In the genomic region with DNA sequence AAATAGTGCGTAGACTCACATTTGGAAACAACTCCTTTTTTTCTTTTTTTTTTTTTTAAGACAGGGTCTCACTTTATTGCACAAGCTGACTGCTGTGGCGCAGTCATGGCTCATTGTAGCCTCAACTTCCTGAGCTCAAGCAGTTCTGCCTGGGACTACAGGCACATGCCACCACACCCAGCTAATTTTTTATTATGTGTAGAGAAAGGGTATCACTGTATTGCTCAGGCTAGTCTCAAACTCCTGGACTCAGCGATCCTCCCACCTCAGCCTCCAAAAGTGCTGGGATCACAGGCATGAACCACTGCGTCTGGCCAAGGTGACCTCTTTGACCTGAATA, we compare ENCODE assay signal across 17 cellular contexts.
"Had no signal": no experiment of that assay in that cellular context is flagged by ENCODE, and none has a peak within 500 bp of the region (broad histone marks: within the 10 kb centered on the region; RNA-seq: fewer than 3 reads in every experiment).

No MANE protein-coding gene starts in this region.

- H3K27ac Mint-ChIP-seq: activated T-cell treated with anti-CD3 and anti-CD28 coated beads, Interleukin-2, amount 50 U/mL, for 72 hours had no signal

- H3K27me3 Mint-ChIP-seq: naive thymus-derived CD8-positive, alpha-beta T cell had no signal

- DNase-seq: activated CD4-positive, alpha-beta T cell treated with anti-CD3 and anti-CD28 coated beads for 1 hour; activated effector memory CD4-positive, alpha-beta T cell treated with anti-CD3 and anti-CD28 coated beads, Interleukin-2, amount 50 U/mL, for 16 hours; activated naive CD4-positive, alpha-beta T cell treated with anti-CD3 and anti-CD28 coated beads, Interleukin-2, amount 50 U/mL, for 16 hours; activated T-cell treated with anti-CD3 and anti-CD28 coated beads, Interleukin-2, amount 50 U/mL, for 72 hours; dermis blood vessel endothelial cell; effector memory CD4-positive, alpha-beta T cell; mesenchymal stem cell; naive thymus-derived CD8-positive, alpha-beta T cell; retina; stimulated activated CD4-positive, alpha-beta T cell treated with anti-CD3 and anti-CD28 coated beads, Interleukin-2, amount 100 ng/mL, for 24 hours; stimulated activated naive CD4-positive, alpha-beta T cell treated with Interleukin-2 at 50 U/mL for 16 hours; T-helper 2 cell; thyroid gland; WERI-Rb-1 had no signal

- H3K9me3 Mint-ChIP-seq: activated T-cell treated with anti-CD3 and anti-CD28 coated beads, Interleukin-2, amount 50 U/mL, for 72 hours; naive thymus-derived CD8-positive, alpha-beta T cell had no signal

- H3K36me3 ChIP-seq: ascending aorta, thyroid gland had no signal

- H2AFZ ChIP-seq: parathyroid adenoma had no signal

- H3K27ac ChIP-seq: ascending aorta, esophagus muscularis mucosa, parathyroid adenoma, thyroid gland, WERI-Rb-1 had no signal

- H3K4me3 ChIP-seq: ascending aorta, esophagus muscularis mucosa, thyroid gland had no signal

- H3K4me1 ChIP-seq: ascending aorta, parathyroid adenoma had no signal

- H3K27me3 ChIP-seq: ascending aorta, esophagus muscularis mucosa, thyroid gland had no signal

- H3K4me3 Mint-ChIP-seq: activated T-cell treated with anti-CD3 and anti-CD28 coated beads, Interleukin-2, amount 50 U/mL, for 72 hours; naive thymus-derived CD8-positive, alpha-beta T cell had no signal

- H3K9ac ChIP-seq: parathyroid adenoma had no signal

- H3K9me3 ChIP-seq: ascending aorta, esophagus muscularis mucosa, thyroid gland had no signal

- ATAC-seq: activated T-cell treated with anti-CD3 and anti-CD28 coated beads, Interleukin-2, amount 50 U/mL, for 72 hours; naive thymus-derived CD8-positive, alpha-beta T cell had no signal
